ENCODE assay signal across 1 cellular context in genomic region chr9:136722969-136723356, GRCh38.
TF ChIP-seq lines count a peak whose summit lies in the region.

No MANE protein-coding gene starts in this region.

TF ChIP-seq in endothelial cell of umbilical vein, 7 proteins besides CTCF, POLR2A, EP300 and RAD21:
- TF ChIP-seq, protein P1, sequence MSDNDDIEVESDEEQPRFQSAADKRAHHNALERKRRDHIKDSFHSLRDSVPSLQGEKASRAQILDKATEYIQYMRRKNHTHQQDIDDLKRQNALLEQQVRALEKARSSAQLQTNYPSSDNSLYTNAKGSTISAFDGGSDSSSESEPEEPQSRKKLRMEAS (IDR thresholded peaks at IDR 0.05; ENCODE audit: insufficient read depth, insufficient read length): no peak
- TF ChIP-seq POLR2AphosphoS5 (IDR thresholded peaks at IDR 0.05; ENCODE audit: insufficient read depth, low read depth, low read length): peak; percentile 24
TF ChIP-seq in endothelial cell of umbilical vein: peak in this region for 1.
